23 cellular contexts compared by ENCODE assay signal in genomic region chr13:33331962-33332361, GRCh38.
"Had no signal": no experiment of that assay in that cellular context is flagged by ENCODE, and none has a peak within 500 bp of the region (broad histone marks: within the 10 kb centered on the region; RNA-seq: fewer than 3 reads in every experiment).

No MANE protein-coding gene starts in this region.

- ATAC-seq: Panc1, PC-3 had no signal

- H3K4me2 ChIP-seq: SK-N-SH had no signal

- H3K27me3 ChIP-seq: MG63 had no signal

- DNase-seq: Karpas-422, KG1, MG63, NCI-H1092, NCI-H1105 treated with DMSO at 0.1 percent for 48 hours, NCI-H1417 treated with DMSO at 0.1 percent for 48 hours, NCI-H146, NCI-H1694 treated with DMSO at 0.1 percent for 48 hours, NCI-H1930, NCI-H2081, NCI-H2107, NCI-H2227 treated with DMSO at 0.1 percent for 48 hours, NCI-H446, NCI-H510A, NCI-H524 treated with DMSO at 0.1 percent for 48 hours, NCI-H69, NCI-H774, PC-3, SHP77, SK-N-SH, SW 1271 had no signal

- H3K9me3 ChIP-seq: MG63, SK-N-SH had no signal

- H3K27ac ChIP-seq: RWPE1 had no signal

- H3K9ac ChIP-seq: SK-N-SH had no signal

- H3K4me3 ChIP-seq: MG63 had no signal
